9 cellular contexts compared by ENCODE assay signal in genomic region chr7:82677493-82677892, GRCh38.
DNase-seq lines count a peak whose midpoint lies in the region; ATAC-seq lines count a peak whose summit lies in the region.
"Had no signal": no experiment of that assay in that cellular context is flagged by ENCODE, and none has a peak within 500 bp of the region (broad histone marks: within the 10 kb centered on the region; RNA-seq: fewer than 3 reads in every experiment).

No MANE protein-coding gene starts in this region.

- no peaks in the 10 kb centered on the region for H3K36me3 Mint-ChIP-seq in activated T-cell treated with anti-CD3 and anti-CD28 coated beads, Interleukin-2, amount 50 U/mL, for 4 hours (ENCODE audit: insufficient read depth)

- H3K4me3 Mint-ChIP-seq in activated T-cell treated with anti-CD3 and anti-CD28 coated beads, Interleukin-2, amount 50 U/mL, for 4 hours: no peak overlapping the region

- peaks cover 12% of the 10 kb centered on the region for H3K4me1 Mint-ChIP-seq in activated T-cell treated with anti-CD3 and anti-CD28 coated beads, Interleukin-2, amount 50 U/mL, for 4 hours (ENCODE audit: low read depth)

- H3K27me3 ChIP-seq in H7 (ENCODE audit: control insufficient read depth, insufficient read depth, low read length): no peaks in the 10 kb centered on the region
- H3K27me3 ChIP-seq: SJSA1 had no signal

- no peaks in the 10 kb centered on the region for H3K27me3 Mint-ChIP-seq in activated T-cell treated with anti-CD3 and anti-CD28 coated beads, Interleukin-2, amount 50 U/mL, for 4 hours (ENCODE audit: low read depth)

- H3K36me3 ChIP-seq in H7 (replicated peaks; ENCODE audit: control insufficient read depth, insufficient read depth, low read length): no peaks in the 10 kb centered on the region
- H3K36me3 ChIP-seq: SJSA1 had no signal

- DNase-seq in activated effector memory CD4-positive, alpha-beta T cell treated with Interleukin-2 at 50 U/mL for 16 hours: peak; percentile 22
- no peak for DNase-seq in activated effector memory CD4-positive, alpha-beta T cell treated with anti-CD3 and anti-CD28 coated beads, Interleukin-2, amount 50 U/mL, for 16 hours
- peak; percentile 22 for DNase-seq in activated T-cell treated with anti-CD3 and anti-CD28 coated beads, Interleukin-2, amount 50 U/mL, for 4 hours
- peak; percentile 13 for DNase-seq in stimulated activated CD4-positive, alpha-beta T cell treated with anti-CD3 and anti-CD28 coated beads, Interleukin-2, amount 100 ng/mL, for 4 hours (ENCODE audit: low read depth)
- no peak for DNase-seq in H7
- DNase-seq in OCI-M2 (lab: John Stamatoyannopoulos, UW; ENCODE audit: unreplicated experiment): no peak

- H3K4me3 ChIP-seq in H7 (ENCODE audit: insufficient read depth, low read depth, low read length): no peak overlapping the region
- H3K4me3 ChIP-seq: SJSA1 had no signal

- H3K9me3 Mint-ChIP-seq in activated T-cell treated with anti-CD3 and anti-CD28 coated beads, Interleukin-2, amount 50 U/mL, for 4 hours: no peaks in the 10 kb centered on the region

- peak; percentile 92 for ATAC-seq in HG03565 (IDR thresholded peaks at IDR 0.05; ENCODE audit: unreplicated experiment)
- ATAC-seq in activated T-cell treated with anti-CD3 and anti-CD28 coated beads, Interleukin-2, amount 50 U/mL, for 4 hours: peak; percentile 69 to 89
- ATAC-seq in HG03439 (IDR thresholded peaks at IDR 0.05; ENCODE audit: unreplicated experiment): no peak

Comparison
In these comparisons a context has a peak if more than half of its experiments do, and no peak if none do; other contexts are left out.
1. DNase-seq: peak in activated effector memory CD4-positive, alpha-beta T cell treated with Interleukin-2 at 50 U/mL for 16 hours (single experiment), activated T-cell treated with anti-CD3 and anti-CD28 coated beads, Interleukin-2, amount 50 U/mL, for 4 hours (single experiment) and stimulated activated CD4-positive, alpha-beta T cell treated with anti-CD3 and anti-CD28 coated beads, Interleukin-2, amount 100 ng/mL, for 4 hours (single experiment); none in activated effector memory CD4-positive, alpha-beta T cell treated with anti-CD3 and anti-CD28 coated beads, Interleukin-2, amount 50 U/mL, for 16 hours (single experiment), H7 (single experiment) and OCI-M2 (single experiment).